Comparison of ENCODE assay signal across 18 cellular contexts in the genomic region with DNA sequence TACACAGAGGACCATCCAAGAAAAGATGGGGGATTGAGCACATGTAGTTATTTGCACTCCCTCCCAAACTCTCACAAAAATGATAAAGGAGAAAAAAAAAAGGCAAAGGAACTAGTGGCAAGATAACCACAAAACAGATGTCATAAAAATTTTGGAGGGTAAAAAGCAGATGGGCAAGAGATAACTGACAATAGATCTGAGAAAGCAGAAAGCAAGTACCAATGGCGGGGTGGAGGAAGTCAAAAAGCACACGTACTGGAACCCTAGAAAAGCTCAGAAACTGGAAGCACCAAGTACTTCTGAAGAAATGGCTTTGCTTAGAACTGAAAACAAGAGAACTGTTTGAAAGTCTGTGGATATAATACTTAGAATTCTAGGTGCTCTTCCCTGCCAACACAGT.
"Had no signal": no experiment of that assay in that cellular context is flagged by ENCODE, and none has a peak within 500 bp of the region (broad histone marks: within the 10 kb centered on the region; RNA-seq: fewer than 3 reads in every experiment).

No MANE protein-coding gene starts in this region.

- H3K4me3 ChIP-seq: esophagus squamous epithelium, right atrium auricular region, transverse colon had no signal

- DNase-seq: activated CD4-positive, alpha-beta T cell treated with anti-CD3 and anti-CD28 coated beads for 4 hours; activated T-cell treated with anti-CD3 and anti-CD28 coated beads for 4 hours; anterior cingulate cortex; cortex of kidney; effector CD8-positive, alpha-beta T cell; esophagus squamous epithelium; hippocampal formation; midbrain; stimulated activated CD4-positive, alpha-beta T cell treated with anti-CD3 and anti-CD28 coated beads, Interleukin-15, amount 100 ng/mL, for 24 hours; stimulated activated CD4-positive, alpha-beta T cell treated with anti-CD3 and anti-CD28 coated beads, Interleukin-4, amount 100 ng/mL, for 1 hour; stimulated activated naive CD4-positive, alpha-beta T cell; T-helper 9 cell; transverse colon had no signal

- H3K4me1 ChIP-seq: esophagus squamous epithelium, right atrium auricular region, transverse colon had no signal

- ATAC-seq: left lobe of liver had no signal

- H3K27ac Mint-ChIP-seq: progenitor cell of endocrine pancreas had no signal

- H3K27ac ChIP-seq: esophagus squamous epithelium, right atrium auricular region, transverse colon had no signal

- H3K36me3 ChIP-seq: esophagus squamous epithelium, right atrium auricular region, transverse colon had no signal

- H3K27me3 Mint-ChIP-seq: progenitor cell of endocrine pancreas had no signal

- H3K27me3 ChIP-seq: esophagus squamous epithelium, right atrium auricular region, transverse colon had no signal

- FAIRE-seq: endothelial cell of umbilical vein, keratinocyte had no signal
